Comparison of ENCODE assay signal across 8 cellular contexts in genomic region chr12:127012109-127012508, GRCh38.
"Had no signal": no experiment of that assay in that cellular context is flagged by ENCODE, and none has a peak within 500 bp of the region (broad histone marks: within the 10 kb centered on the region; RNA-seq: fewer than 3 reads in every experiment).

No MANE protein-coding gene starts in this region.

- FAIRE-seq: G401.6, GM12878, GM12891, GM12892, GM18507, GM19239 had no signal

- ATAC-seq: GM12878 had no signal

- DNase-seq: GDM1, GF-D8 had no signal

- H3K4me3 ChIP-seq: GM12878 had no signal
